ENCODE assay signal across 8 cellular contexts in the genomic region with DNA sequence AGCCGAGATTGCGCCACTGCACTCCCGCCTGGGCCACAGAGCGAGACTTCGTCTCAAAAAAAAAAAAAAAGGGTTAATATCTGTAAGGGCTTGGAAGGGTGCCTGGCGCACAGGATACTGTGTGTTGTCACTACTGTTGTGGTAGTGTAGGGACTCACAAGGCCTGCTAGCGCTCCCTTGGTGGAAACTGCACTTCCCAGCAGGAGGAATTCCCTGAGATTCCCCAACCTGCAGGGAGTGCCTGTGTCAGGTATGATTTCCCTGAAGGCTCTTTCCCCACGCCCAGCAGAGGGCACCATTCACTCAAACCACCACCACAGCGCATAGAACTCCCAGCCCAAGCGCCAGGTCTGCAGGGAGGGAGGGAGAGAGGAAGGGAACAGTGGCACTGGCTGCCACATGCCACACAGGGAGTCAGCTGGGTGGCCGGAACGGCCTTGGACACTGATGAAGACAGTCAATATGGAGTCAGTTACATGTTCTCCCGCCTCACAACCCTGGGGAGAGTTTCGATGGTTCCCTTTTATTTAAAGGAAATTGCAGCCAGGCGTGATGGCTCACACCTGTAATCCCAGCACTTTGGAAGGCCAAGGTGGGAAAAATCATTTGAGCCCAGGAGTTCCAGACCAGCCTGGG. TPM values are rescaled to one million over a fixed set of nuclear protein-coding genes. Genes with fewer than 3 reads are reported as not detected.
DNase-seq lines count a peak whose midpoint lies in the region; ATAC-seq, FAIRE-seq and TF ChIP-seq lines count a peak whose summit lies in the region.

No MANE protein-coding gene starts in this region.

- ATAC-seq in HG02852 (IDR thresholded peaks at IDR 0.05; ENCODE audit: unreplicated experiment): no peak

- TF ChIP-seq CTCF in AG10803 (conservative IDR thresholded peaks at IDR 0.05; ENCODE audit: low read length) (peak; percentile 88), chondrocyte (IDR thresholded peaks at IDR 0.05) (peak; percentile 86), liver (IDR thresholded peaks at IDR 0.05; ENCODE audit: low read depth, low read length, missing input control) (peak; percentile 94)

- no peak overlapping the region for H3K27ac Mint-ChIP-seq in chondrocyte (ENCODE audit: unreplicated experiment)

- no peaks in the 10 kb centered on the region for H3K9me3 Mint-ChIP-seq in chondrocyte (ENCODE audit: low read depth)

- no peaks in the 10 kb centered on the region for H3K9me3 ChIP-seq in liver (ENCODE audit: control insufficient read depth in 4 of 4, low read length in 3 of 4)

- H3K27ac ChIP-seq in liver (ENCODE audit: low read depth in 1 of 2, low read length in 2 of 2): no peak overlapping the region

- 42% methylated on average over 15 of the region's 15 CpGs for WGBS in liver

- H3K4me3 Mint-ChIP-seq in chondrocyte (ENCODE audit: unreplicated experiment): no peak overlapping the region

- no peaks in the 10 kb centered on the region for H3K27me3 Mint-ChIP-seq in chondrocyte (ENCODE audit: low read depth)

- no peak for TF ChIP-seq POLR2A in H54 (IDR thresholded peaks at IDR 0.05; ENCODE audit: low read depth, low read length)

- peaks cover 28% of the 10 kb centered on the region for H3K4me1 Mint-ChIP-seq in chondrocyte (ENCODE audit: low read depth)

- H3K4me3 ChIP-seq in AG10803 (ENCODE audit: low read length) (no peak overlapping the region), liver (ENCODE audit: low read depth in 1 of 3, low read length in 3 of 3) (no peak overlapping the region)

- DNase-seq in AG10803 (ENCODE audit: low read depth) (peak; percentile 55), H54 (ENCODE audit: insufficient read length, low spot score) (peak; percentile 75), NCI-H345 treated with DMSO at 0.1 percent for 48 hours (lab: John Stamatoyannopoulos, UW; ENCODE audit: unreplicated experiment) (peak; percentile 71), chondrocyte (ENCODE audit: low spot score) (no peak)
- DNase-seq in activated CD4-positive, alpha-beta T cell treated with anti-CD3 and anti-CD28 coated beads for 1 hour: peak; percentile 16
- DNase-seq in stimulated activated CD4-positive, alpha-beta T cell treated with anti-CD3 and anti-CD28 coated beads, TNF-alpha, amount 100 ng/mL, for 48 hours (ENCODE audit: low read depth in 3 of 3): peak; percentile 34 to 48 (median 37)

- H3K36me3 ChIP-seq in liver (ENCODE audit: control insufficient read depth in 4 of 4, insufficient read depth in 3 of 4, low read depth in 1 of 4, low read length in 3 of 4): no peaks in the 10 kb centered on the region

- H3K27me3 ChIP-seq in liver (ENCODE audit: control insufficient read depth in 4 of 4, insufficient read depth in 4 of 4, low read length in 3 of 4): no peaks in the 10 kb centered on the region

- no peak for FAIRE-seq in H54 (lab: Jason Lieb, UNC)

- H3K9ac ChIP-seq in liver (ENCODE audit: low read depth in 1 of 2, low read length in 2 of 2): no peak overlapping the region

- TF ChIP-seq RAD21 in liver (IDR thresholded peaks at IDR 0.05): peak; percentile 97 to 98

- H3K36me3 Mint-ChIP-seq in chondrocyte (ENCODE audit: low read depth): no peaks in the 10 kb centered on the region

- peaks cover 0 to 2% (median 0%) of the 10 kb centered on the region in 4 donors for H3K4me1 ChIP-seq in liver (ENCODE audit: control insufficient read depth in 4 of 4, insufficient read depth in 4 of 4, low read length in 3 of 4)

TF ChIP-seq in liver, 16 proteins besides CTCF, POLR2A, EP300 and RAD21:
- TF ChIP-seq FOXA1 (IDR thresholded peaks at IDR 0.05): no peak
- TF ChIP-seq RXRA (IDR thresholded peaks at IDR 0.05): peak; percentile 27 to 50
- TF ChIP-seq SP1 (IDR thresholded peaks at IDR 0.05): peak; percentile 4

RNA-seq across cellular contexts. Expression of a gene that starts 32.7 kb away (rescaled TPM):
- total RNA-seq in chondrocyte (0.35 to 0.38 TPM in 2 of 3 replicates, not detected in the other), liver (10 to 100 TPM; 63.3 to 69.3 TPM)
- polyA plus RNA-seq in liver: 10 to 100 TPM; 21.8 to 37.2 TPM

RNA-seq across cellular contexts. Expression of a gene that starts 59.2 kb away (rescaled TPM):
- 1.1 to 1.6 TPM (median 1.4 TPM) in 3 replicates for total RNA-seq in chondrocyte
- total RNA-seq in liver: under 1 TPM; 0.08 to 0.19 TPM
- not detected for polyA plus RNA-seq in liver

Comparison
In these comparisons a context has a peak if more than half of its experiments do, and no peak if none do; other contexts are left out.
1. RNA of a gene that starts 32.7 kb away (total RNA-seq): 63.3 to 69.3 TPM in liver; 0.35 to 0.38 TPM in chondrocyte; every median in the first group is over 10 times any median in the second.
2. Peak in every context shown above with its lines, with median percentiles within 50 percentile points of each other: CTCF ChIP-seq.